19 cellular contexts compared by ENCODE assay signal in genomic region chr17:50052241-50052788, GRCh38. TPM values are rescaled to one million over a fixed set of nuclear protein-coding genes. Genes with fewer than 3 reads are reported as not detected.
A peak's percentile ranks its signal among the peaks of the same experiment; 100 is the strongest.
DNase-seq lines count a peak whose midpoint lies in the region; ATAC-seq, FAIRE-seq and TF ChIP-seq lines count a peak whose summit lies in the region.
"Had no signal": no experiment of that assay in that cellular context is flagged by ENCODE, and none has a peak within 500 bp of the region (broad histone marks: within the 10 kb centered on the region; RNA-seq: fewer than 3 reads in every experiment).

No MANE protein-coding gene starts in this region.

- BruUV-seq in PC-3 (replicated peaks; lab: Mats Ljungman, UMichigan): no TSS peak

- WGBS in pancreas, 2 donors: 23 to 32% methylated on average over 6 of the region's 6 CpGs

- H3K9ac ChIP-seq in PC-3 (ENCODE audit: low read length): peak overlapping the region; percentile 78

- TF ChIP-seq CTCF in LNCaP clone FGC (IDR thresholded peaks at IDR 0.05; ENCODE audit: control insufficient read depth, extremely low read depth, insufficient read depth) (no peak), PC-3 (conservative IDR thresholded peaks at IDR 0.05; ENCODE audit: low read depth, low read length) (no peak), left lung (IDR thresholded peaks at IDR 0.05) (no peak), pancreas (IDR thresholded peaks at IDR 0.05) (no peak), ascending aorta (IDR thresholded peaks at IDR 0.05) (no peak)

- FAIRE-seq in pancreas (lab: Jason Lieb, UNC): no peak

- peaks cover 45% of the 10 kb centered on the region for H3K79me2 ChIP-seq in PC-3 (ENCODE audit: low read length)

- H3K4me3 ChIP-seq in LNCaP clone FGC (ENCODE audit: low read depth, low read length) (peak overlapping the region; percentile 9; the same call in 1 of the 2 replicates), PC-3 (ENCODE audit: low read length) (peak overlapping the region; percentile 6; the same call in 1 of the 2 replicates), left lung (no peak overlapping the region), pancreas (no peak overlapping the region), ascending aorta (no peak overlapping the region)
- H3K4me3 ChIP-seq: SJSA1 had no signal

- H3F3A ChIP-seq in PC-3 (ENCODE audit: low read length, unreplicated experiment): peaks cover 21% of the 10 kb centered on the region

- peak overlapping the region; percentile 97 for H3K4me2 ChIP-seq in PC-3 (ENCODE audit: low read length)

- H3K4me1 ChIP-seq in PC-3 (ENCODE audit: insufficient read depth, low read length) (peaks cover 75% of the 10 kb centered on the region), left lung (peaks cover 34 to 80% of the 10 kb centered on the region in 2 donors), pancreas (peaks cover 18 to 38% (median 27%) of the 10 kb centered on the region in 3 donors), ascending aorta (peaks cover 7 to 26% of the 10 kb centered on the region in 2 donors)

- H3K36me3 ChIP-seq in PC-3 (ENCODE audit: low read depth, low read length) (peaks cover 7% of the 10 kb centered on the region), left lung (no peaks in the 10 kb centered on the region), pancreas (no peaks in the 10 kb centered on the region), ascending aorta (no peaks in the 10 kb centered on the region)

- POLR2A ChIA-PET in PC-3 (lab: Charles Lee; ENCODE audit: unreplicated experiment): interaction anchor here (0.9 to 1.0 kb wide), 2 partner anchors 12 to 25 kb away, joined by 3 to 8 read pairs; no protein-coding TSS in a partner anchor

- no peaks in the 10 kb centered on the region for H3K9me2 ChIP-seq in PC-3 (replicated peaks; ENCODE audit: low read length)

- H3K27me3 ChIP-seq in PC-3 (ENCODE audit: low read length): no peaks in the 10 kb centered on the region
- peaks cover 0 to 42% of the 10 kb centered on the region in 2 donors for H3K27me3 ChIP-seq in left lung
- H3K27me3 ChIP-seq in pancreas: no peaks in the 10 kb centered on the region
- H3K27me3 ChIP-seq in ascending aorta: no peaks in the 10 kb centered on the region
- H3K27me3 ChIP-seq: SJSA1 had no signal

- intact Hi-C loops in PC-3 (cut with micrococcal nuclease): no loop called here
- intact Hi-C loops in left lung (cut with DNase I): no loop called here
- intact Hi-C loops in pancreas (cut with DNase I): no loop called here
- intact Hi-C loops in ascending aorta (cut with DNase I): no loop called here

- DNase-seq in COR-L47 (lab: John Stamatoyannopoulos, UW) (peak; percentile 96), LNCaP clone FGC (ENCODE audit: low read depth) (peak; percentile 60), PC-3 (peak; percentile 74), left lung (no peak), pancreas (no peak), ascending aorta (ENCODE audit: low spot score in 2 of 2) (no peak)
- no peak for DNase-seq in stimulated activated CD4-positive, alpha-beta T cell treated with anti-CD3 and anti-CD28 coated beads, Interleukin-4, amount 100 ng/mL, for 1 hour
- DNase-seq: activated CD4-positive, alpha-beta T cell treated with anti-CD3 and anti-CD28 coated beads for 1 hour; CD4-positive, CD25-positive, alpha-beta regulatory T cell; central memory CD4-positive, alpha-beta T cell; H7; NCI-H2171; stimulated activated CD4-positive, alpha-beta T cell treated with anti-CD3 and anti-CD28 coated beads, Interleukin-2, amount 100 ng/mL, for 48 hours; stimulated activated naive CD4-positive, alpha-beta T cell treated with Interleukin-2 at 50 U/mL for 16 hours had no signal

- H3K27ac ChIP-seq in PC-3 (ENCODE audit: low read length) (peak overlapping the region; percentile 96), left lung (peak overlapping the region; percentile 55 to 87), pancreas (peak overlapping the region in 2 of 4 donors; percentile 63 to 96), ascending aorta (peak overlapping the region in 1 of 2 donors; percentile 18)

- no peak overlapping the region for H2AFZ ChIP-seq in PC-3 (ENCODE audit: low read length)

- CTCF ChIA-PET in PC-3 (lab: Charles Lee): interaction anchor here (1.5 kb wide), 1 partner anchor 25 kb away, joined by 6 read pairs; no protein-coding TSS in a partner anchor

- ATAC-seq in PC-3 (no peak), left lung (no peak), pancreas (no peak), GM18861 (IDR thresholded peaks at IDR 0.05; ENCODE audit: unreplicated experiment) (no peak)

- H3K9me3 ChIP-seq in PC-3 (ENCODE audit: low read length): no peaks in the 10 kb centered on the region
- no peaks in the 10 kb centered on the region for H3K9me3 ChIP-seq in left lung
- H3K9me3 ChIP-seq in pancreas: no peaks in the 10 kb centered on the region
- no peaks in the 10 kb centered on the region for H3K9me3 ChIP-seq in ascending aorta
- H3K9me3 ChIP-seq: SJSA1 had no signal

- H4K20me1 ChIP-seq in PC-3 (ENCODE audit: low read length): peaks cover 10% of the 10 kb centered on the region

RNA-seq across cellular contexts. Expression of gene ITGA3, which starts 3.6 kb away (rescaled TPM):
- total RNA-seq in PC-3 (2014; rRNA removed) (598 and 763 TPM in 2 replicates), left lung (100 to 1,000 TPM; 182 to 311 TPM), pancreas (10 to 100 TPM; 16.8 to 61.2 (median 23.0) TPM), ascending aorta (222 TPM)
- polyA plus RNA-seq in pancreas: 10 to 100 TPM; 28.3 to 35.2 TPM

RNA-seq across cellular contexts. Expression of gene PDK2, which starts 42.8 kb away (rescaled TPM):
- total RNA-seq in PC-3 (2014; rRNA removed): 31.9 and 37.6 TPM in 2 replicates
- 10 to 100 TPM; 20.7 to 32.0 TPM for total RNA-seq in left lung
- total RNA-seq in pancreas: 10 to 100 TPM; 15.3 to 50.0 (median 36.2) TPM
- 10 to 100 TPM; 26.6 to 26.8 TPM for polyA plus RNA-seq in pancreas
- 73.5 TPM for total RNA-seq in ascending aorta

RNA-seq across cellular contexts. Expression of gene DLX3, which starts 57.3 kb away (rescaled TPM):
- total RNA-seq in PC-3 (2014; rRNA removed) (0.18 and 0.23 TPM in 2 replicates), left lung (under 1 TPM; 0.52 to 0.67 TPM), pancreas (under 1 TPM; 0.09 to 0.53 (median 0.24) TPM), ascending aorta (1.6 TPM)
- polyA plus RNA-seq in pancreas: under 1 TPM; 0.33 to 0.42 TPM
- total RNA-seq: activated T-helper 2 cell treated with anti-CD3 and anti-CD28 coated beads, Interferon-gamma antibody, Interleukin-2, Interleukin-4, amounts not matched to agents 10 μg/mL and 5 μg/mL and 100 μg/mL, durations not matched to agents 14 hours and 24 hours and 36 hours; CD4-positive, CD25-positive, alpha-beta regulatory T cell; epithelial cell of proximal tubule; H7; mononuclear cell; SJSA1 had no signal

Comparison
In these comparisons a context has a peak if more than half of its experiments do, and no peak if none do; other contexts are left out.
1. DNase-seq: peak in COR-L47 (single experiment), LNCaP clone FGC (single experiment) and PC-3 (single experiment); none in left lung (0 of 2), pancreas (0 of 6), stimulated activated CD4-positive, alpha-beta T cell treated with anti-CD3 and anti-CD28 coated beads, Interleukin-4, amount 100 ng/mL, for 1 hour (single experiment) and ascending aorta (0 of 2).
2. H3K4me3 ChIP-seq: peak in LNCaP clone FGC (single experiment) and PC-3 (single experiment); none in left lung (0 of 2), pancreas (0 of 4) and ascending aorta (0 of 2).